Comparison of ENCODE assay signal across 14 cellular contexts in genomic region chr6:113383701-113384100, GRCh38.
DNase-seq lines count a peak whose midpoint lies in the region; ATAC-seq, FAIRE-seq and TF ChIP-seq lines count a peak whose summit lies in the region.
"Had no signal": no experiment of that assay in that cellular context is flagged by ENCODE, and none has a peak within 500 bp of the region (broad histone marks: within the 10 kb centered on the region; RNA-seq: fewer than 3 reads in every experiment).

No MANE protein-coding gene starts in this region.

- no peak overlapping the region for H3K4me3 ChIP-seq in adipocyte (ENCODE audit: low read length)
- H3K4me3 ChIP-seq: BLaER1 treated with 17β-estradiol and CSF1 and Interleukin-3, amounts not matched to agents 10 nM and 100 nM had no signal

- DNase-seq in EH (ENCODE audit: low read depth) (peak; percentile 51), GM12892 (ENCODE audit: insufficient read length) (no peak), adipocyte (ENCODE audit: low read depth) (peak; percentile 33), iris pigment epithelial cell (ENCODE audit: low read depth) (peak; percentile 43), erythroblast (lab: John Stamatoyannopoulos, UW) (no peak)
- DNase-seq: ACHN; CD4-positive, CD25-positive, alpha-beta regulatory T cell had no signal

- H3K27me3 ChIP-seq in adipocyte (replicated peaks; ENCODE audit: control insufficient read depth, insufficient read depth, low read length), result no peaks in the 10 kb centered on the region
- H3K27me3 ChIP-seq: BLaER1 treated with 17β-estradiol and CSF1 and Interleukin-3, amounts not matched to agents 10 nM and 100 nM had no signal

- H3K9ac ChIP-seq in adipocyte (ENCODE audit: low read length), result no peak overlapping the region
- H3K9ac ChIP-seq: BLaER1 treated with 17β-estradiol and CSF1 and Interleukin-3, amounts not matched to agents 10 nM and 100 nM had no signal

- H3K4me1 ChIP-seq in adipocyte (ENCODE audit: control insufficient read depth, insufficient read depth, low read length), result no peaks in the 10 kb centered on the region

- no peaks in the 10 kb centered on the region for H3K36me3 ChIP-seq in adipocyte (ENCODE audit: control insufficient read depth, insufficient read depth, low read length, severe bottlenecking)
- H3K36me3 ChIP-seq: BLaER1 treated with 17β-estradiol and CSF1 and Interleukin-3, amounts not matched to agents 10 nM and 100 nM had no signal

- TF ChIP-seq POLR2A in GM12892 (IDR thresholded peaks at IDR 0.05; ENCODE audit: low read depth, low read length) (no peak), erythroblast (IDR thresholded peaks at IDR 0.05; ENCODE audit: low read length) (no peak)

- no peak for ATAC-seq in HG03097 (IDR thresholded peaks at IDR 0.05; ENCODE audit: low FRiP score, unreplicated experiment)
- no peak for ATAC-seq in HG02610 (IDR thresholded peaks at IDR 0.05; ENCODE audit: unreplicated experiment)
- ATAC-seq: HepG2 had no signal

- no peaks in the 10 kb centered on the region for H3K9me3 ChIP-seq in adipocyte (ENCODE audit: control insufficient read depth, low read length)
- H3K9me3 ChIP-seq: BLaER1 treated with 17β-estradiol and CSF1 and Interleukin-3, amounts not matched to agents 10 nM and 100 nM had no signal

- FAIRE-seq in GM12892 (lab: Jason Lieb, UNC), result peak; percentile 24
- FAIRE-seq: G401.6, GM19239, H1, HepG2 had no signal

Comparison
In these comparisons a context has a peak if more than half of its experiments do, and no peak if none do; other contexts are left out.
1. DNase-seq: peak in EH (single experiment), adipocyte (single experiment) and iris pigment epithelial cell (single experiment); none in GM12892 (single experiment) and erythroblast (0 of 2).